8 cellular contexts compared by ENCODE assay signal in the genomic region with DNA sequence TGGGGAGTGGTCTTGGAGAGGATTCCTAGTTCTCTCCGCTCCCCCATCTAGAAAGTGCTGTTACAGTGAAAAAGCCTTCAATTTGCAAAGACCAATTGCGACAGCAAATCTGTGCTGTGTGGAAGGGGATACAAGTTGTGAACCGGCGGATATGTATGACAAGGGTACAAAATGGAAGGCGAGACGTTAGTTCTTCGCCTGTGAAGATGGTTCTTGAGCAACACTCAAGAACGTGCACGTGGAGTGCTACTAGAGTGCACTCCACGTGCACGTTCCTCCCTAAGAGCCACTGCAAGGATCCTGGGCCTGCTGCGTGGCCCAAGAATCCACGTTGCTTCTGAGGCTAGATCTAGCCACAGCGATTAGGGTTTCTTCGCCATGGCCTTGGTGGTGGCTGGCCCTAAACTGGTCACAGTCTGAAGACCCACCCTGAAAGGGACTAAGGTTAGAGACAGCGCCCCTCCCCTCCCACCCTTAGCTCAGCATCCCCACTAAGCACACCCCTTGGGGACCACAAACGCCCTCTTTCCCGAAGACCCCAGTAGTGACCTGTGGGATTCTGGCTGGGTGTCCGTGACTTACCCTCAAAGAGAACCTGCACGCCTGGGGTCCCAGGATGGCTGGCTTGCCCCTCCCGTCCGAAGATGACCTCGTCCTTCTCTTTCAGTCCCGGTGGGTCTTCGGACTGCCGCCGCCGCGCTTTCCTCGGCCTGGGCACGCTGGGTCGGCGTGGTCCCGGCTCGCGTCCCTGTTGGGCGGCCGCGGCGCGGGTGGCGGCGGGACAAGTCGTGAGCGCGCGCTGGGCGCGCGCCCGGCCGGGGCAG. TPM values are rescaled to one million over a fixed set of nuclear protein-coding genes. Genes with fewer than 3 reads are reported as not detected.
DNase-seq lines count a peak whose midpoint lies in the region; ATAC-seq, FAIRE-seq and TF ChIP-seq lines count a peak whose summit lies in the region.

No MANE protein-coding gene starts in this region.

- TF ChIP-seq CTCF in keratinocyte (optimal IDR thresholded peaks at IDR 0.05 in 1 of 3, IDR thresholded peaks at IDR 0.05 in 1 of 3, conservative IDR thresholded peaks at IDR 0.05 in 1 of 3; ENCODE audit: extremely low read depth in 1 of 3, insufficient read depth in 2 of 3, low read length in 3 of 3), result no peak

- CTCF ChIA-PET in activated naive CD4-positive, alpha-beta T cell treated with anti-CD3 and anti-CD28 coated beads, Interleukin-2, amount 10 ng/mL, durations not matched to agents 7 days and 5 days (lab: Charles Lee), result interaction anchor here (2.1 to 3.6 kb wide), 2 partner anchors 103 to 121 kb away, joined by 11 to 14 read pairs; no protein-coding TSS in a partner anchor

- no peaks in the 10 kb centered on the region for H3K27me3 Mint-ChIP-seq in activated naive CD4-positive, alpha-beta T cell treated with anti-CD3 and anti-CD28 coated beads, Interleukin-2, amount 10 ng/mL, durations not matched to agents 7 days and 5 days
- peaks cover 25% of the 10 kb centered on the region for H3K27me3 Mint-ChIP-seq in stimulated activated memory B cell treated with anti-CD40 and anti-IgM and Interleukin-4, amounts not matched to agents 10 μg/mL and 1 μg/mL and 100 μg/mL, for 72 hours

- no peaks in the 10 kb centered on the region for H3K9me1 ChIP-seq in keratinocyte (ENCODE audit: control insufficient read depth, extremely low read depth, insufficient read depth, low read length)

- H3K9ac ChIP-seq in keratinocyte (ENCODE audit: control insufficient read depth, extremely low read depth, insufficient read depth, low read length), result no peak overlapping the region

- FAIRE-seq in keratinocyte (lab: Jason Lieb, UNC), result no peak

- ATAC-seq in stimulated activated memory B cell treated with anti-CD40 and anti-IgM and Interleukin-4, amounts not matched to agents 10 μg/mL and 1 μg/mL and 100 μg/mL, for 72 hours, result no peak
- ATAC-seq in GM18861 (IDR thresholded peaks at IDR 0.05; ENCODE audit: unreplicated experiment), result no peak
- no peak for ATAC-seq in HG02981 (IDR thresholded peaks at IDR 0.05; ENCODE audit: unreplicated experiment)

- H3K27ac ChIP-seq in keratinocyte (ENCODE audit: control insufficient read depth, insufficient read depth, low read length), result no peak overlapping the region

- no peaks in the 10 kb centered on the region for H3K9me3 ChIP-seq in keratinocyte (ENCODE audit: control insufficient read depth, low read depth, low read length)

- dilution Hi-C loops in keratinocyte (cut with MboI; ENCODE audit: extremely low pct_ligation_motif_present, low sequenced_read_pairs), result no loop called here

- peaks cover 39% of the 10 kb centered on the region for H3K27me3 ChIP-seq in keratinocyte (ENCODE audit: control insufficient read depth, extremely low read depth, insufficient read depth, low read length)

- no peaks in the 10 kb centered on the region for H4K20me1 ChIP-seq in keratinocyte (ENCODE audit: control insufficient read depth, extremely low read depth, insufficient read depth, low read length)

- no peaks in the 10 kb centered on the region for H3K9me3 Mint-ChIP-seq in activated naive CD4-positive, alpha-beta T cell treated with anti-CD3 and anti-CD28 coated beads, Interleukin-2, amount 10 ng/mL, durations not matched to agents 7 days and 5 days
- H3K9me3 Mint-ChIP-seq in stimulated activated memory B cell treated with anti-CD40 and anti-IgM and Interleukin-4, amounts not matched to agents 10 μg/mL and 1 μg/mL and 100 μg/mL, for 72 hours, result no peaks in the 10 kb centered on the region

- peak overlapping the region; percentile 85 for H3K4me2 ChIP-seq in keratinocyte (ENCODE audit: control insufficient read depth, extremely low read depth, insufficient read depth, low read depth, low read length)

- no peak overlapping the region for H3K4me3 ChIP-seq in keratinocyte (ENCODE audit: control insufficient read depth in 2 of 3, extremely low read depth in 1 of 3, insufficient read depth in 2 of 3, low read depth in 1 of 3, low read length in 3 of 3)

- H2AFZ ChIP-seq in keratinocyte (ENCODE audit: control insufficient read depth, low read length), result no peak overlapping the region

- H3K36me3 ChIP-seq in keratinocyte (ENCODE audit: control insufficient read depth in 2 of 2, extremely low read depth in 1 of 2, insufficient read depth in 2 of 2, low read length in 2 of 2), result no peaks in the 10 kb centered on the region

- H3K4me1 Mint-ChIP-seq in activated naive CD4-positive, alpha-beta T cell treated with anti-CD3 and anti-CD28 coated beads, Interleukin-2, amount 10 ng/mL, durations not matched to agents 7 days and 5 days, result peaks cover 47% of the 10 kb centered on the region
- peaks cover 22% of the 10 kb centered on the region for H3K4me1 Mint-ChIP-seq in stimulated activated memory B cell treated with anti-CD40 and anti-IgM and Interleukin-4, amounts not matched to agents 10 μg/mL and 1 μg/mL and 100 μg/mL, for 72 hours

- peak overlapping the region; percentile 89 for H3K27ac Mint-ChIP-seq in activated naive CD4-positive, alpha-beta T cell treated with anti-CD3 and anti-CD28 coated beads, Interleukin-2, amount 10 ng/mL, durations not matched to agents 7 days and 5 days
- peak overlapping the region; percentile 70 for H3K27ac Mint-ChIP-seq in stimulated activated memory B cell treated with anti-CD40 and anti-IgM and Interleukin-4, amounts not matched to agents 10 μg/mL and 1 μg/mL and 100 μg/mL, for 72 hours

- H3K79me2 ChIP-seq in keratinocyte (ENCODE audit: control insufficient read depth, insufficient read depth, low read length), result no peaks in the 10 kb centered on the region

- H3K4me1 ChIP-seq in keratinocyte (ENCODE audit: control insufficient read depth, extremely low read depth, insufficient read depth, low read length), result peaks cover 12% of the 10 kb centered on the region

- peak overlapping the region; percentile 76 for H3K4me3 Mint-ChIP-seq in activated naive CD4-positive, alpha-beta T cell treated with anti-CD3 and anti-CD28 coated beads, Interleukin-2, amount 10 ng/mL, durations not matched to agents 7 days and 5 days
- peak overlapping the region; percentile 90 for H3K4me3 Mint-ChIP-seq in stimulated activated memory B cell treated with anti-CD40 and anti-IgM and Interleukin-4, amounts not matched to agents 10 μg/mL and 1 μg/mL and 100 μg/mL, for 72 hours

- peak; percentile 39 for DNase-seq in activated naive CD4-positive, alpha-beta T cell treated with anti-CD3 and anti-CD28 coated beads, Interleukin-2, amount 10 ng/mL, durations not matched to agents 7 days and 5 days
- DNase-seq in activated naive CD4-positive, alpha-beta T cell (lab: John Stamatoyannopoulos, UW), result no peak
- peak; percentile 71 for DNase-seq in activated CD8-positive, alpha-beta memory T cell treated with anti-CD3 and anti-CD28 coated beads, Interleukin-2, amount 50 U/mL, for 48 hours
- DNase-seq in keratinocyte (ENCODE audit: low read depth, low spot score), result no peak
- DNase-seq in A172 (ENCODE audit: low spot score), result no peak

- peaks cover 56% of the 10 kb centered on the region for H3K36me3 Mint-ChIP-seq in activated naive CD4-positive, alpha-beta T cell treated with anti-CD3 and anti-CD28 coated beads, Interleukin-2, amount 10 ng/mL, durations not matched to agents 7 days and 5 days
- H3K36me3 Mint-ChIP-seq in stimulated activated memory B cell treated with anti-CD40 and anti-IgM and Interleukin-4, amounts not matched to agents 10 μg/mL and 1 μg/mL and 100 μg/mL, for 72 hours, result no peaks in the 10 kb centered on the region

RNA-seq across cellular contexts. Expression of a gene that starts 0.5 kb away (rescaled TPM):
- polyA plus RNA-seq in keratinocyte, result 0.01 TPM in 2 of 3 replicates, not detected in the other
- not detected for polyA plus RNA-seq in keratinocyte (2011; ENCODE audit: low read depth)
- polyA plus RNA-seq in keratinocyte (2011; cell fraction: cytosol; rRNA removed), result not detected in 2 replicates
- 0.03 TPM in 1 of 2 replicates, not detected in the other for polyA plus RNA-seq in keratinocyte (2011; cell fraction: nucleus; rRNA removed)
- polyA plus RNA-seq in keratinocyte (2012; ENCODE audit: low replicate concordance), result 0.07 TPM in 1 of 2 replicates, not detected in the other
- polyA minus RNA-seq in keratinocyte, result not detected in 3 replicates
- polyA minus RNA-seq in keratinocyte (2011; cell fraction: cytosol; rRNA and poly(A)+ RNA removed), result 0.38 TPM
- polyA minus RNA-seq in keratinocyte (2011; cell fraction: nucleus; rRNA and poly(A)+ RNA removed), result 0.11 and 0.31 TPM in 2 replicates
- 0.43 and 0.96 TPM in 2 replicates for total RNA-seq in A172 (2014; rRNA removed; shearing (Covaris generic))

Comparison
In these comparisons a context has a peak if more than half of its experiments do, and no peak if none do; other contexts are left out.
1. DNase-seq: peak in activated naive CD4-positive, alpha-beta T cell treated with anti-CD3 and anti-CD28 coated beads, Interleukin-2, amount 10 ng/mL, durations not matched to agents 7 days and 5 days (single experiment) and activated CD8-positive, alpha-beta memory T cell treated with anti-CD3 and anti-CD28 coated beads, Interleukin-2, amount 50 U/mL, for 48 hours (single experiment); none in activated naive CD4-positive, alpha-beta T cell (0 of 4), keratinocyte (single experiment) and A172 (single experiment).